1 cellular context compared by ENCODE assay signal in the genomic region with DNA sequence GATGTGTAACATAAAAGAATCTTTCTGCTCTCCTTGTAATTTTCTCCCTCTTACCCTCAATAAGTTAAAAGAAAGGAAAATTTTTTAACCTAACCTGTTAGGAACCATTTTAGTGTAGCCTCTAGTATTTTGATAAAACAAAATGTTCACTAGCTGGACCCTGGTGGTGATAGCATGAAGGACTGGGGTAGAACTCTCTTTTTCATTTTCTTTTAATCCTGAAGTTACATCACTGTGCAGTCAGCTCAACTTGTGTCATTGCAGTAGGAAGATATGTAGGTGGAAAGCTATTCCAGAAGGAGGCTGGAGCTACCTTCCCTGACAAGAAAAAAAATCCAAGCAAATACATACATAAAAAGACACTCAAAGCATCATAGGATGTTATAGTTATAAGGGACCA.
A peak's percentile ranks its signal among the peaks of the same experiment; 100 is the strongest.
TF ChIP-seq lines count a peak whose summit lies in the region.

No MANE protein-coding gene starts in this region.

TF ChIP-seq in K562, 482 proteins besides CTCF, POLR2A, EP300 and RAD21 (continued from another document):
- TF ChIP-seq ELF1 (tag; IDR thresholded peaks at IDR 0.05) = peak; percentile 40; the same call in 1 of the 2 replicates
- 0 out of 2 replicates have a peak, but pooled peaks have one; percentile 34 for TF ChIP-seq DMBX1 (CRISPR knock-in tag; IDR thresholded peaks at IDR 0.05; ENCODE audit: borderline replicate concordance)
